Comparison of ENCODE assay signal across 13 cellular contexts in the genomic region with DNA sequence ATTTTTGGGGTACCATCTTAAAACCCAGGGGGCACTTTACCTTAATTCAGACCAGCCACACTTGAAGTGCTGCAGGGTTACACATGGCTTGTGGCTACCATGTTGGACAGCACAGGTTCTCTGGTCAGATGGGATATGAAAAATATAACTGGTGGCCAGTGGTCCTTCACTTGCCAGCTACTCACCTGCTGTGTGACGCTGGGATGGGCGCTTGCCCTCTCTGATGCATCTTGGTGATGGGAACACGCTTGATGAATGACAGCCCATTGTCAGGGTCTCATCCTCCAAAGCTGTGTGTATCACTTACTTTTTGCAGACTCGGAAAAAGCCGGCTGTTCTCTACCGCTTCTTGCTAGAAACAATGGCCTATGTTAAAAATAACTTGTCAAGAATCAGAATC. TPM values are rescaled to one million over a fixed set of nuclear protein-coding genes. Genes with fewer than 3 reads are reported as not detected.
"Had no signal": no experiment of that assay in that cellular context is flagged by ENCODE, and none has a peak within 500 bp of the region (broad histone marks: within the 10 kb centered on the region; RNA-seq: fewer than 3 reads in every experiment).

No MANE protein-coding gene starts in this region.

- ATAC-seq: activated CD8-positive, alpha-beta T cell treated with anti-CD3 and anti-CD28 coated beads for 36 hours; naive thymus-derived CD8-positive, alpha-beta T cell had no signal

- H3K36me3 ChIP-seq: brain microvascular endothelial cell, esophagus squamous epithelium had no signal

- H3K4me3 Mint-ChIP-seq: activated CD8-positive, alpha-beta T cell treated with anti-CD3 and anti-CD28 coated beads for 36 hours; naive thymus-derived CD8-positive, alpha-beta T cell; stimulated activated naive CD8-positive, alpha-beta T cell treated with anti-CD3 and anti-CD28 coated beads, Interleukin-15, Interleukin-2, amounts not matched to agents 100 ng/mL and 50 ng/mL, for 24 hours had no signal

- H3K27me3 Mint-ChIP-seq: activated CD8-positive, alpha-beta T cell treated with anti-CD3 and anti-CD28 coated beads for 36 hours; naive thymus-derived CD8-positive, alpha-beta T cell; stimulated activated naive CD8-positive, alpha-beta T cell treated with anti-CD3 and anti-CD28 coated beads, Interleukin-15, Interleukin-2, amounts not matched to agents 100 ng/mL and 50 ng/mL, for 24 hours had no signal

- H3K9me3 ChIP-seq: esophagus squamous epithelium, mucosa of descending colon had no signal

- H3K27me3 ChIP-seq: brain microvascular endothelial cell, esophagus squamous epithelium had no signal

- H3K27ac Mint-ChIP-seq: activated CD8-positive, alpha-beta T cell treated with anti-CD3 and anti-CD28 coated beads for 36 hours; naive thymus-derived CD8-positive, alpha-beta T cell; stimulated activated naive CD8-positive, alpha-beta T cell treated with anti-CD3 and anti-CD28 coated beads, Interleukin-15, Interleukin-2, amounts not matched to agents 100 ng/mL and 50 ng/mL, for 24 hours had no signal

- H3K4me1 Mint-ChIP-seq: naive thymus-derived CD8-positive, alpha-beta T cell had no signal

- H3K36me3 Mint-ChIP-seq: naive thymus-derived CD8-positive, alpha-beta T cell had no signal

- H3K27ac ChIP-seq: brain microvascular endothelial cell, esophagus squamous epithelium had no signal

- DNase-seq: activated CD8-positive, alpha-beta memory T cell treated with anti-CD3 and anti-CD28 coated beads, Interleukin-2, amount 50 U/mL, for 4 hours; activated CD8-positive, alpha-beta T cell treated with anti-CD3 and anti-CD28 coated beads for 36 hours; amniotic stem cell; esophagus squamous epithelium; foreskin fibroblast; mucosa of descending colon; naive thymus-derived CD8-positive, alpha-beta T cell; stimulated activated CD4-positive, alpha-beta T cell treated with anti-CD3 and anti-CD28 coated beads, Interleukin-4, amount 100 ng/mL, for 1 hour had no signal

- H3K4me3 ChIP-seq: esophagus squamous epithelium, mucosa of descending colon had no signal

- H3K9me3 Mint-ChIP-seq: activated CD8-positive, alpha-beta T cell treated with anti-CD3 and anti-CD28 coated beads for 36 hours; activated naive CD4-positive, alpha-beta T cell treated with anti-CD3 and anti-CD28 coated beads, Interleukin-2, amount 50 U/mL, for 72 hours; naive thymus-derived CD8-positive, alpha-beta T cell; stimulated activated naive CD8-positive, alpha-beta T cell treated with anti-CD3 and anti-CD28 coated beads, Interleukin-15, Interleukin-2, amounts not matched to agents 100 ng/mL and 50 ng/mL, for 24 hours had no signal

RNA-seq across cellular contexts. Expression of a gene that starts 22.5 kb away (rescaled TPM):
- total RNA-seq: naive thymus-derived CD8-positive, alpha-beta T cell had no signal
- polyA plus RNA-seq: naive thymus-derived CD8-positive, alpha-beta T cell had no signal

RNA-seq across cellular contexts. Expression of a gene that starts 53.7 kb away (rescaled TPM):
- total RNA-seq: activated CD8-positive, alpha-beta T cell treated with anti-CD3 and anti-CD28 coated beads for 36 hours; activated naive CD4-positive, alpha-beta T cell treated with anti-CD3 and anti-CD28 coated beads, Interleukin-2, amount 50 U/mL, for 72 hours; naive thymus-derived CD8-positive, alpha-beta T cell; pulmonary artery endothelial cell; temporal lobe had no signal
- polyA plus RNA-seq: naive thymus-derived CD8-positive, alpha-beta T cell had no signal
